ENCODE assay signal across 8 cellular contexts in genomic region chr3:52154135-52155094, GRCh38. TPM values are rescaled to one million over a fixed set of nuclear protein-coding genes. Genes with fewer than 3 reads are reported as not detected.
A peak's percentile ranks its signal among the peaks of the same experiment; 100 is the strongest.
DNase-seq lines count a peak whose midpoint lies in the region; ATAC-seq, FAIRE-seq and TF ChIP-seq lines count a peak whose summit lies in the region.

POC1A (minus strand) TSS chr3:52154423; CDS start chr3:52154372, 51 bp downstream.

- peak within 1 kb of the TSS; percentile 78 to 89 for H3K27ac ChIP-seq in kidney (ENCODE audit: low read depth in 2 of 2, low read length in 2 of 2)

- H3K36me3 ChIP-seq in kidney (ENCODE audit: control insufficient read depth in 1 of 2, insufficient read depth in 2 of 2, low read length in 2 of 2): no peaks in the 10 kb centered on the region

- ATAC-seq in HG03439 (IDR thresholded peaks at IDR 0.05; ENCODE audit: unreplicated experiment): peak; percentile 82

- FAIRE-seq in kidney (lab: Jason Lieb, UNC): peak; percentile 41

- intact Hi-C loops in kidney (cut with DNase I): no loop called here

- no peak for TF ChIP-seq CTCF in kidney (IDR thresholded peaks at IDR 0.05; ENCODE audit: borderline replicate concordance, extremely low read depth, insufficient read depth)

- DNase-seq in Ammon's horn (ENCODE audit: low spot score): peak; percentile 98
- DNase-seq in GM19238 (ENCODE audit: insufficient read length, low spot score): peak; percentile 84
- DNase-seq in NCI-H510A (lab: John Stamatoyannopoulos, UW): peak; percentile 86
- DNase-seq in activated CD4-positive, alpha-beta T cell treated with anti-CD3 and anti-CD28 coated beads for 24 hours (ENCODE audit: low read depth in 2 of 2): peak; percentile 86 to 87
- peak; percentile 95 for DNase-seq in cerebellum (ENCODE audit: low spot score)
- DNase-seq in kidney: peak; percentile 98
- peak; percentile 68 to 74 for DNase-seq in stimulated activated CD4-positive, alpha-beta T cell treated with anti-CD3 and anti-CD28 coated beads, Interleukin-15, amount 100 ng/mL, for 1 hour (ENCODE audit: low read depth in 1 of 2, low spot score in 1 of 2)

- H3K4me1 ChIP-seq in kidney (ENCODE audit: control insufficient read depth in 1 of 2, insufficient read depth in 1 of 2, low read depth in 1 of 2, low read length in 2 of 2): peaks cover 0 to 8% of the 10 kb centered on the region in 2 donors

- H3K9me3 ChIP-seq in kidney (ENCODE audit: control insufficient read depth in 1 of 2, low read length in 2 of 2): no peaks in the 10 kb centered on the region

- peak within 1 kb of the TSS; percentile 76 to 78 for H3K4me3 ChIP-seq in kidney (ENCODE audit: low read length in 2 of 2)

- peak within 1 kb of the TSS; percentile 72 to 74 for H3K9ac ChIP-seq in kidney (ENCODE audit: low read length in 2 of 2)

RNA-seq across cellular contexts. Expression of gene POC1A, which starts in this region (rescaled TPM):
- total RNA-seq in cerebellum (4.2 TPM), kidney (2.2 TPM)
- polyA plus RNA-seq in kidney (ENCODE audit: insufficient read depth, low read depth, low replicate concordance): 2.5 TPM

Comparison
In these comparisons a context has a peak if more than half of its experiments do, and no peak if none do; other contexts are left out.
1. Peak in every context shown above with its lines: DNase-seq, ATAC-seq, H3K4me3 ChIP-seq and H3K27ac ChIP-seq.